2 cellular contexts compared by ENCODE assay signal in genomic region chr5:43437062-43437660, GRCh38.
TF ChIP-seq lines count a peak whose summit lies in the region.

No MANE protein-coding gene starts in this region.

TF ChIP-seq in GM23338, 12 proteins besides CTCF, POLR2A, EP300 and RAD21:
- TF ChIP-seq NANOG (IDR thresholded peaks at IDR 0.05; ENCODE audit: borderline replicate concordance) (no peak), ZNF462 (CRISPR knock-in tag; IDR thresholded peaks at IDR 0.05) (no peak), CREB1 (CRISPR knock-in tag; IDR thresholded peaks at IDR 0.05; ENCODE audit: low read depth) (no peak), EZH2phosphoT487 (IDR thresholded peaks at IDR 0.05; ENCODE audit: unreplicated experiment) (no peak), ZNF331 (CRISPR knock-in tag; IDR thresholded peaks at IDR 0.05; ENCODE audit: low read depth) (no peak), EZH2 (IDR thresholded peaks at IDR 0.05; ENCODE audit: low read depth, unreplicated experiment) (no peak), POLR2AphosphoS5 (IDR thresholded peaks at IDR 0.05; ENCODE audit: low read depth) (no peak), STAT1 (IDR thresholded peaks at IDR 0.05; ENCODE audit: unreplicated experiment) (no peak)

TF ChIP-seq in GM12878, 131 proteins besides CTCF, POLR2A, EP300 and RAD21:
- TF ChIP-seq PKNOX1 (IDR thresholded peaks at IDR 0.05), result no peak
- TF ChIP-seq MYC (IDR thresholded peaks at IDR 0.05; ENCODE audit: insufficient read depth, insufficient read length, insufficient replicate concordance, low read length, severe bottlenecking), result no peak
- TF ChIP-seq PAX5 (IDR thresholded peaks at IDR 0.05; ENCODE audit: borderline replicate concordance, low read depth, low read length), result no peak
- no peak for TF ChIP-seq YY1 (IDR thresholded peaks at IDR 0.05; ENCODE audit: low read depth, low read length)
- no peak for TF ChIP-seq ZBTB4 (CRISPR knock-in tag; IDR thresholded peaks at IDR 0.05)
- TF ChIP-seq PRDM15 (CRISPR knock-in tag; IDR thresholded peaks at IDR 0.05), result no peak
- TF ChIP-seq NRF1 (conservative IDR thresholded peaks at IDR 0.05; ENCODE audit: low read depth, low read length), result no peak
- TF ChIP-seq TBL1XR1 (IDR thresholded peaks at IDR 0.05; ENCODE audit: low read depth, low read length), result no peak
- no peak for TF ChIP-seq SUPT20H (IDR thresholded peaks at IDR 0.05; ENCODE audit: borderline replicate concordance, control insufficient read depth, low read depth, low read length)
- no peak for TF ChIP-seq IKZF1 (conservative IDR thresholded peaks at IDR 0.05)
- no peak for TF ChIP-seq PAX8 (IDR thresholded peaks at IDR 0.05)
- TF ChIP-seq CREM (IDR thresholded peaks at IDR 0.05; ENCODE audit: low read depth), result no peak
- no peak for TF ChIP-seq MEF2B (IDR thresholded peaks at IDR 0.05; ENCODE audit: partially characterized antibody, poor library complexity, severe bottlenecking)
- TF ChIP-seq TARDBP (IDR thresholded peaks at IDR 0.05; ENCODE audit: borderline replicate concordance), result no peak
- no peak for TF ChIP-seq KAT2A (conservative IDR thresholded peaks at IDR 0.05; ENCODE audit: control insufficient read depth, low read depth, low read length)
- no peak for TF ChIP-seq FOS (IDR thresholded peaks at IDR 0.05; ENCODE audit: borderline replicate concordance, extremely low read depth, insufficient read length)
- TF ChIP-seq HDGF (IDR thresholded peaks at IDR 0.05), result no peak
- no peak for TF ChIP-seq RB1 (IDR thresholded peaks at IDR 0.05; ENCODE audit: borderline replicate concordance)
